ENCODE assay signal across 8 cellular contexts in genomic region chr6:42452171-42453026, GRCh38. TPM values are rescaled to one million over a fixed set of nuclear protein-coding genes. Genes with fewer than 3 reads are reported as not detected.
A peak's percentile ranks its signal among the peaks of the same experiment; 100 is the strongest.
DNase-seq lines count a peak whose midpoint lies in the region; ATAC-seq and TF ChIP-seq lines count a peak whose summit lies in the region.

No MANE protein-coding gene starts in this region.

- 0 to 1% methylated on average over 62 to 78 of the region's 78 CpGs for WGBS in lung, 2 donors

- TF ChIP-seq CTCF in lung (IDR thresholded peaks at IDR 0.05; ENCODE audit: control extremely low read depth, extremely low read depth) = no peak

- H3K9me3 ChIP-seq in lung (ENCODE audit: control insufficient read depth in 2 of 2, insufficient read depth in 1 of 2, low read length in 1 of 2) = no peaks in the 10 kb centered on the region

- peak overlapping the region; percentile 87 for H3K27ac Mint-ChIP-seq in stimulated activated naive B cell treated with anti-CD40 and anti-IgM and Interleukin-4, amounts not matched to agents 10 μg/mL and 1 μg/mL and 100 μg/mL, for 72 hours

- H3K4me1 ChIP-seq in lung (ENCODE audit: control insufficient read depth in 2 of 2, insufficient read depth in 2 of 2, low read length in 2 of 2) = peaks cover 0 to 3% of the 10 kb centered on the region in 2 donors

- ATAC-seq in GM18498 (IDR thresholded peaks at IDR 0.05; ENCODE audit: unreplicated experiment) (peak; percentile 43), HG03097 (IDR thresholded peaks at IDR 0.05; ENCODE audit: low FRiP score, unreplicated experiment) (peak; percentile 39), lung (ENCODE audit: insufficient read depth, low FRiP score) (peak; percentile 67)
- peak; percentile 49 to 52 for ATAC-seq in stimulated activated naive B cell treated with anti-CD40 and anti-IgM and Interleukin-4, amounts not matched to agents 10 μg/mL and 1 μg/mL and 100 μg/mL, for 72 hours (replicated peaks)

- H3K36me3 Mint-ChIP-seq in stimulated activated naive B cell treated with anti-CD40 and anti-IgM and Interleukin-4, amounts not matched to agents 10 μg/mL and 1 μg/mL and 100 μg/mL, for 72 hours = peaks cover 0 to 2% of the 10 kb centered on the region in 2 donors

- DNase-seq in 8988T = peak; percentile 48
- peak; percentile 95 for DNase-seq in NCI-H510A treated with DMSO at 0.1 percent for 48 hours (lab: John Stamatoyannopoulos, UW)
- peak; percentile 53 to 59 for DNase-seq in activated CD4-positive, alpha-beta T cell treated with anti-CD3 and anti-CD28 coated beads, Interleukin-2, amount 50 U/mL, for 48 hours
- DNase-seq in effector CD4-positive, alpha-beta T cell = peak; percentile 19
- DNase-seq in lung (ENCODE audit: low spot score) = peak; percentile 55
- DNase-seq in stimulated activated naive B cell treated with anti-CD40 and anti-IgM and Interleukin-4, amounts not matched to agents 10 μg/mL and 1 μg/mL and 100 μg/mL, for 72 hours = peak; percentile 41

- H3K27me3 ChIP-seq in lung (ENCODE audit: control insufficient read depth, insufficient read depth) = no peaks in the 10 kb centered on the region

- H3K4me3 ChIP-seq in lung = peak overlapping the region; percentile 66

- peak overlapping the region; percentile 92 to 93 for H3K4me3 Mint-ChIP-seq in stimulated activated naive B cell treated with anti-CD40 and anti-IgM and Interleukin-4, amounts not matched to agents 10 μg/mL and 1 μg/mL and 100 μg/mL, for 72 hours

- H3K4me1 Mint-ChIP-seq in stimulated activated naive B cell treated with anti-CD40 and anti-IgM and Interleukin-4, amounts not matched to agents 10 μg/mL and 1 μg/mL and 100 μg/mL, for 72 hours = peaks cover 16 to 30% of the 10 kb centered on the region in 2 donors

- H3K27me3 Mint-ChIP-seq in stimulated activated naive B cell treated with anti-CD40 and anti-IgM and Interleukin-4, amounts not matched to agents 10 μg/mL and 1 μg/mL and 100 μg/mL, for 72 hours = peaks cover 29 to 46% of the 10 kb centered on the region in 2 donors

- no peaks in the 10 kb centered on the region for H3K36me3 ChIP-seq in lung (ENCODE audit: control insufficient read depth in 2 of 2, insufficient read depth in 2 of 2, low read length in 2 of 2)

- no peaks in the 10 kb centered on the region for H3K9me3 Mint-ChIP-seq in stimulated activated naive B cell treated with anti-CD40 and anti-IgM and Interleukin-4, amounts not matched to agents 10 μg/mL and 1 μg/mL and 100 μg/mL, for 72 hours

- H3K27ac ChIP-seq in lung (ENCODE audit: low read depth in 1 of 2, low read length in 1 of 2) = peak overlapping the region; percentile 68 to 69

RNA-seq across cellular contexts. Expression of gene TRERF1, which starts 0.7 kb away (rescaled TPM):
- total RNA-seq in lung = 10 to 100 TPM in 1 of 2 donors, 1 to 10 TPM in 1; 4.8 to 10.4 TPM
- 1 to 10 TPM; 1.2 to 1.8 TPM for polyA plus RNA-seq in lung

Comparison
In these comparisons a context has a peak if more than half of its experiments do, and no peak if none do; other contexts are left out.
1. Peak in every context shown above with its lines: DNase-seq, ATAC-seq, H3K4me3 ChIP-seq and H3K27ac ChIP-seq.
2. DNase-seq: peak in every context shown above with its lines; median percentile 95 in NCI-H510A treated with DMSO at 0.1 percent for 48 hours; 56 in activated CD4-positive, alpha-beta T cell treated with anti-CD3 and anti-CD28 coated beads, Interleukin-2, amount 50 U/mL, for 48 hours; 55 in lung; 48 in 8988T; 41 in stimulated activated naive B cell treated with anti-CD40 and anti-IgM and Interleukin-4, amounts not matched to agents 10 μg/mL and 1 μg/mL and 100 μg/mL, for 72 hours; 19 in effector CD4-positive, alpha-beta T cell.